ENCODE assay signal across 24 cellular contexts in genomic region chr10:132270256-132270655, GRCh38.
"Had no signal": no experiment of that assay in that cellular context is flagged by ENCODE, and none has a peak within 500 bp of the region (broad histone marks: within the 10 kb centered on the region; RNA-seq: fewer than 3 reads in every experiment).

No MANE protein-coding gene starts in this region.

- DNase-seq: activated CD4-positive, alpha-beta T cell treated with anti-CD3 and anti-CD28 coated beads for 48 hours; activated CD4-positive, alpha-beta T cell treated with anti-CD3 and anti-CD28 coated beads, Interleukin-2, amount 50 U/mL, for 4 hours; activated CD4-positive, CD25-positive, alpha-beta regulatory T cell treated with anti-CD3 and anti-CD28 coated beads, Interleukin-2, amount 50 U/mL, for 72 hours; activated gamma-delta T cell; activated naive CD4-positive, alpha-beta T cell treated with anti-CD3 and anti-CD28 coated beads for 36 hours; activated T-cell treated with anti-CD3 and anti-CD28 coated beads for 4 hours; activated T-cell treated with anti-CD3 and anti-CD28 coated beads, Interleukin-2, amount 50 U/mL, for 48 hours; amygdala; brain microvascular endothelial cell; Kasumi-1; NCI-H1105 treated with DMSO at 0.1 percent for 48 hours; NCI-H1436 treated with DMSO at 0.1 percent for 48 hours; NCI-H187; NCI-H2081; NCI-H510A treated with DMSO at 0.1 percent for 48 hours; NCI-H69; NK-92 treated with Interleukin-12 subunit alpha and Interleukin-12 subunit beta, amount 100 ng/mL, for 24 hours; SIG-M5; T-helper 17 cell; T-helper 9 cell had no signal

- H3K27ac ChIP-seq: brain microvascular endothelial cell, cardiac muscle cell had no signal

- H3K4me3 ChIP-seq: cardiac muscle cell, K562 had no signal

- H3K27me3 ChIP-seq: cardiac muscle cell had no signal

- ATAC-seq: activated T-helper 17 cell treated with anti-CD3 and anti-CD28 coated beads, Interleukin-2, amount 50 U/mL, for 72 hours; K562; T-helper 17 cell; WTC11 had no signal

- H3K36me3 ChIP-seq: brain microvascular endothelial cell, cardiac muscle cell had no signal
